20 cellular contexts compared by ENCODE assay signal in genomic region chr1:184648160-184648855, GRCh38.
DNase-seq lines count a peak whose midpoint lies in the region; ATAC-seq and TF ChIP-seq lines count a peak whose summit lies in the region.
"Had no signal": no experiment of that assay in that cellular context is flagged by ENCODE, and none has a peak within 500 bp of the region (broad histone marks: within the 10 kb centered on the region; RNA-seq: fewer than 3 reads in every experiment).

No MANE protein-coding gene starts in this region.

- intact Hi-C loops in esophagus muscularis mucosa (cut with DNase I) = no loop called here

- no peak for TF ChIP-seq EP300 in esophagus muscularis mucosa (IDR thresholded peaks at IDR 0.05)

- TF ChIP-seq POLR2A in esophagus muscularis mucosa (IDR thresholded peaks at IDR 0.05; ENCODE audit: low read depth) = no peak

- DNase-seq in DND-41 (no peak), GM12865 (ENCODE audit: low read depth) (peak; percentile 55), LHCN-M2 (ENCODE audit: low read depth) (peak; percentile 14), esophagus muscularis mucosa (ENCODE audit: extremely low spot score) (peak; percentile 31), SK-N-DZ (ENCODE audit: low spot score) (no peak), SIG-M5 treated with dmso at 0.1 percent for 504 hours (lab: John Stamatoyannopoulos, UW; ENCODE audit: unreplicated experiment) (no peak)
- no peak for DNase-seq in activated CD4-positive, alpha-beta T cell treated with anti-CD3 and anti-CD28 coated beads, Interleukin-2, amount 50 U/mL, for 48 hours
- DNase-seq in central memory CD4-positive, alpha-beta T cell = no peak
- DNase-seq: DMS53, EL, GF-D8, GOT3, HCEC 1CT, NCI-H1417 treated with DMSO at 0.1 percent for 48 hours, NCI-H187, NCI-H2107, NCI-H69, SIG-M5 had no signal

- peak; percentile 61; the same call in 1 of the 3 replicates for ATAC-seq in DND-41 (ENCODE audit: insufficient read depth, low read depth)
- ATAC-seq: A549 had no signal

- peaks cover 1% of the 10 kb centered on the region for H3K9me3 ChIP-seq in DND-41 (ENCODE audit: insufficient read depth, low read length, severe bottlenecking)
- no peaks in the 10 kb centered on the region for H3K9me3 ChIP-seq in esophagus muscularis mucosa

- no peaks in the 10 kb centered on the region for H3K27me3 ChIP-seq in DND-41 (ENCODE audit: insufficient read depth, low read length, poor library complexity)
- no peaks in the 10 kb centered on the region for H3K27me3 ChIP-seq in esophagus muscularis mucosa

- H3K4me1 ChIP-seq in DND-41 (ENCODE audit: insufficient read depth, low read length) (peaks cover 7% of the 10 kb centered on the region; the same call in 1 of the 2 replicates), esophagus muscularis mucosa (peaks cover 14 to 18% (median 17%) of the 10 kb centered on the region in 4 donors)
- H3K4me1 ChIP-seq: A549 had no signal

- H3K4me3 ChIP-seq in DND-41 (ENCODE audit: low read depth in 1 of 2, low read length in 2 of 2) (no peak overlapping the region), GM12865 (ENCODE audit: low read depth, low read length) (no peak overlapping the region), esophagus muscularis mucosa (no peak overlapping the region)
- H3K4me3 ChIP-seq: A549 had no signal

- H3K27ac ChIP-seq in DND-41 (ENCODE audit: low read length) = no peak overlapping the region
- no peak overlapping the region for H3K27ac ChIP-seq in esophagus muscularis mucosa (replicated peaks in 1 of 4)
- H3K27ac ChIP-seq: A549, HL-60 had no signal

- H3K79me2 ChIP-seq in DND-41 (ENCODE audit: insufficient read depth, low read length) = no peaks in the 10 kb centered on the region

- TF ChIP-seq CTCF in DND-41 (IDR thresholded peaks at IDR 0.05; ENCODE audit: borderline replicate concordance, extremely low read depth, low read length, poor library complexity, severe bottlenecking) = no peak
- TF ChIP-seq CTCF in GM12865 (IDR thresholded peaks at IDR 0.05; ENCODE audit: insufficient read depth, low read depth, low read length, missing control alignments) = no peak
- TF ChIP-seq CTCF in esophagus muscularis mucosa (IDR thresholded peaks at IDR 0.05) = no peak

- no peak overlapping the region for H3K4me2 ChIP-seq in DND-41 (ENCODE audit: insufficient read depth, low read length)
- H3K4me2 ChIP-seq: A549 had no signal

- H3K36me3 ChIP-seq in DND-41 (ENCODE audit: insufficient read depth, low read length) = no peaks in the 10 kb centered on the region
- no peaks in the 10 kb centered on the region for H3K36me3 ChIP-seq in esophagus muscularis mucosa

- 91% methylated on average over 4 of the region's 4 CpGs for WGBS in esophagus muscularis mucosa

- no peak overlapping the region for H3K9ac ChIP-seq in DND-41 (ENCODE audit: low read depth, low read length)

- no peaks in the 10 kb centered on the region for H4K20me1 ChIP-seq in DND-41 (ENCODE audit: insufficient read depth, low read length)

- H2AFZ ChIP-seq in DND-41 (ENCODE audit: low read depth, low read length) = no peak overlapping the region

Comparison
In these comparisons a context has a peak if more than half of its experiments do, and no peak if none do; other contexts are left out.
1. DNase-seq: peak in GM12865 (single experiment), LHCN-M2 (single experiment) and esophagus muscularis mucosa (single experiment); none in DND-41 (single experiment), activated CD4-positive, alpha-beta T cell treated with anti-CD3 and anti-CD28 coated beads, Interleukin-2, amount 50 U/mL, for 48 hours (0 of 2), SK-N-DZ (single experiment), central memory CD4-positive, alpha-beta T cell (single experiment) and SIG-M5 treated with dmso at 0.1 percent for 504 hours (single experiment).